ENCODE assay signal across 1 cellular context in the genomic region with DNA sequence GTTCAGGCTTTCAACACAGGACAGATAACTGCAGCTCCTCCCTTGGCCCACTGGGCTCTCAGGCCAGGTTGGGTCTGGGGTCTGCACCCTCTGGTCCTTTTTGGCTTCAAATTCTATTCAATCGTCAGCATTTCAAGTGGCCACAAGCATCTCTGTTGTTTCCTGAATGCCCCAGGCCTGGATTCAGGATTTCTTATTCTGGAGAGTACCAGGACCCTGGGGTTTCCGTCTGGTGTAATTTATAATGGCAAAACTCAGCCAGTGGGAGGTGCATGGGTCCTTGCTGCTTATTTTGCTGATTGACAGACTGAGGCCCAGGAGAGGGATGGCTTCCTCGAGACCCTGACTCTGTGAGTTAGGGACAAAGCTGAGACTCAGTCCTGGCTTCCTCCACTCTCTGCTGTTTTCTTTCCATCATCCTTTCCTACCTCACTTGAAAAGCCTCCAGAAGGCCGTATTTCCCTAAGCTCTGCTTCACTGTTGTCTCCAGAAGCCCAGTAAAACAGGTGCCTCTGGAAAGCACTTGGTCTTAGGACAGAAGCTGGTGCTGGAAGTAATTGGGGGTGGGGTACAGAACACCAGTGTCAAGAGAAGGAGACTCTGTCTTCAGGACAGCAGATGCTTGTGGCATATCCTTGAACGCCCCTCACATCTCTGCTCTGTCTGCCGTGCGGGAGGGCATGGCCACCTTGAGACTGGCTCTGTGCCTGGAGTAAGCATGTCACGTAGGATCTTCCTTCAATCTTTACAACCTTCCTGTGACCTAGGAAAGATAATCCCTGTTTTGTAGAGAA.
TF ChIP-seq lines count a peak whose summit lies in the region.

No MANE protein-coding gene starts in this region.

TF ChIP-seq in K562, 482 proteins besides CTCF, POLR2A, EP300 and RAD21 (continues in another document):
- TF ChIP-seq ZNF780A (CRISPR knock-in tag; IDR thresholded peaks at IDR 0.05) (no peak), MYNN (IDR thresholded peaks at IDR 0.05) (no peak), MYNN (CRISPR knock-in tag; IDR thresholded peaks at IDR 0.05) (no peak), CHD1 (IDR thresholded peaks at IDR 0.05; ENCODE audit: low read length) (peak; percentile 36), HNRNPLL (IDR thresholded peaks at IDR 0.05; ENCODE audit: low read depth, low read length, poor library complexity, severe bottlenecking) (peak; percentile 15), NFIX (CRISPR knock-in tag; IDR thresholded peaks at IDR 0.05; ENCODE audit: low read depth) (no peak), DNMT1 (IDR thresholded peaks at IDR 0.05) (no peak), BACH1 (tag; IDR thresholded peaks at IDR 0.05) (peak; percentile 30; the same call in 1 of the 2 replicates), ZC3H4 (CRISPR knock-in tag; IDR thresholded peaks at IDR 0.05; ENCODE audit: borderline replicate concordance) (no peak), FOXM1 (IDR thresholded peaks at IDR 0.05; ENCODE audit: low read depth) (no peak), FOXM1 (CRISPR knock-in tag; IDR thresholded peaks at IDR 0.05; ENCODE audit: low read depth) (no peak), STAG1 (CRISPR knock-in tag; IDR thresholded peaks at IDR 0.05; ENCODE audit: borderline replicate concordance) (no peak), TCFL5 (CRISPR knock-in tag; conservative IDR thresholded peaks at IDR 0.05) (no peak), ZNF583 (CRISPR knock-in tag; IDR thresholded peaks at IDR 0.05) (0 out of 2 replicates have a peak, but pooled peaks have one; percentile 19), ZFP36 (IDR thresholded peaks at IDR 0.05; ENCODE audit: low read depth, low read length, partially characterized antibody) (no peak), NFRKB (IDR thresholded peaks at IDR 0.05; ENCODE audit: low read depth) (peak; percentile 41; the same call in 1 of the 2 replicates), HDGF (IDR thresholded peaks at IDR 0.05) (0 out of 2 replicates have a peak, but pooled peaks have one; percentile 79), ELF1 (tag; IDR thresholded peaks at IDR 0.05) (no peak), SMAD2 (IDR thresholded peaks at IDR 0.05; ENCODE audit: low read depth, low read length) (no peak), C11orf30 (IDR thresholded peaks at IDR 0.05; ENCODE audit: low read depth) (no peak), ZNF764 (CRISPR knock-in tag; IDR thresholded peaks at IDR 0.05; ENCODE audit: low read depth) (no peak), ZNF316 (IDR thresholded peaks at IDR 0.05) (no peak), HNRNPK (IDR thresholded peaks at IDR 0.05; ENCODE audit: low read depth, low read length, poor library complexity, severe bottlenecking) (no peak), ZNF431 (CRISPR knock-in tag; IDR thresholded peaks at IDR 0.05) (0 out of 2 replicates have a peak, but pooled peaks have one; percentile 56)
- TF ChIP-seq, protein P1, sequence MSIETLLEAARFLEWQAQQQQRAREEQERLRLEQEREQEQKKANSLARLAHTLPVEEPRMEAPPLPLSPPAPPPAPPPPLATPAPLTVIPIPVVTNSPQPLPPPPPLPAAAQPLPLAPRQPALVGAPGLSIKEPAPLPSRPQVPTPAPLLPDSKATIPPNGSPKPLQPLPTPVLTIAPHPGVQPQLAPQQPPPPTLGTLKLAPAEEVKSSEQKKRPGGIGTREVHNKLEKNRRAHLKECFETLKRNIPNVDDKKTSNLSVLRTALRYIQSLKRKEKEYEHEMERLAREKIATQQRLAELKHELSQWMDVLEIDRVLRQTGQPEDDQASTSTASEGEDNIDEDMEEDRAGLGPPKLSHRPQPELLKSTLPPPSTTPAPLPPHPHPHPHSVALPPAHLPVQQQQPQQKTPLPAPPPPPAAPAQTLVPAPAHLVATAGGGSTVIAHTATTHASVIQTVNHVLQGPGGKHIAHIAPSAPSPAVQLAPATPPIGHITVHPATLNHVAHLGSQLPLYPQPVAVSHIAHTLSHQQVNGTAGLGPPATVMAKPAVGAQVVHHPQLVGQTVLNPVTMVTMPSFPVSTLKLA (conservative IDR thresholded peaks at IDR 0.05), result no peak
- TF ChIP-seq, protein P2, sequence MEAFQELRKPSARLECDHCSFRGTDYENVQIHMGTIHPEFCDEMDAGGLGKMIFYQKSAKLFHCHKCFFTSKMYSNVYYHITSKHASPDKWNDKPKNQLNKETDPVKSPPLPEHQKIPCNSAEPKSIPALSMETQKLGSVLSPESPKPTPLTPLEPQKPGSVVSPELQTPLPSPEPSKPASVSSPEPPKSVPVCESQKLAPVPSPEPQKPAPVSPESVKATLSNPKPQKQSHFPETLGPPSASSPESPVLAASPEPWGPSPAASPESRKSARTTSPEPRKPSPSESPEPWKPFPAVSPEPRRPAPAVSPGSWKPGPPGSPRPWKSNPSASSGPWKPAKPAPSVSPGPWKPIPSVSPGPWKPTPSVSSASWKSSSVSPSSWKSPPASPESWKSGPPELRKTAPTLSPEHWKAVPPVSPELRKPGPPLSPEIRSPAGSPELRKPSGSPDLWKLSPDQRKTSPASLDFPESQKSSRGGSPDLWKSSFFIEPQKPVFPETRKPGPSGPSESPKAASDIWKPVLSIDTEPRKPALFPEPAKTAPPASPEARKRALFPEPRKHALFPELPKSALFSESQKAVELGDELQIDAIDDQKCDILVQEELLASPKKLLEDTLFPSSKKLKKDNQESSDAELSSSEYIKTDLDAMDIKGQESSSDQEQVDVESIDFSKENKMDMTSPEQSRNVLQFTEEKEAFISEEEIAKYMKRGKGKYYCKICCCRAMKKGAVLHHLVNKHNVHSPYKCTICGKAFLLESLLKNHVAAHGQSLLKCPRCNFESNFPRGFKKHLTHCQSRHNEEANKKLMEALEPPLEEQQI (IDR thresholded peaks at IDR 0.05), result no peak
- TF ChIP-seq, protein P3, sequence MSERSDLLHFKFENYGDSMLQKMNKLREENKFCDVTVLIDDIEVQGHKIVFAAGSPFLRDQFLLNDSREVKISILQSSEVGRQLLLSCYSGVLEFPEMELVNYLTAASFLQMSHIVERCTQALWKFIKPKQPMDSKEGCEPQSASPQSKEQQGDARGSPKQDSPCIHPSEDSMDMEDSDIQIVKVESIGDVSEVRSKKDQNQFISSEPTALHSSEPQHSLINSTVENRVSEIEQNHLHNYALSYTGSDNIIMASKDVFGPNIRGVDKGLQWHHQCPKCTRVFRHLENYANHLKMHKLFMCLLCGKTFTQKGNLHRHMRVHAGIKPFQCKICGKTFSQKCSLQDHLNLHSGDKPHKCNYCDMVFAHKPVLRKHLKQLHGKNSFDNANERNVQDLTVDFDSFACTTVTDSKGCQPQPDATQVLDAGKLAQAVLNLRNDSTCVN (CRISPR knock-in tag; IDR thresholded peaks at IDR 0.05), result no peak
- TF ChIP-seq, protein P4, sequence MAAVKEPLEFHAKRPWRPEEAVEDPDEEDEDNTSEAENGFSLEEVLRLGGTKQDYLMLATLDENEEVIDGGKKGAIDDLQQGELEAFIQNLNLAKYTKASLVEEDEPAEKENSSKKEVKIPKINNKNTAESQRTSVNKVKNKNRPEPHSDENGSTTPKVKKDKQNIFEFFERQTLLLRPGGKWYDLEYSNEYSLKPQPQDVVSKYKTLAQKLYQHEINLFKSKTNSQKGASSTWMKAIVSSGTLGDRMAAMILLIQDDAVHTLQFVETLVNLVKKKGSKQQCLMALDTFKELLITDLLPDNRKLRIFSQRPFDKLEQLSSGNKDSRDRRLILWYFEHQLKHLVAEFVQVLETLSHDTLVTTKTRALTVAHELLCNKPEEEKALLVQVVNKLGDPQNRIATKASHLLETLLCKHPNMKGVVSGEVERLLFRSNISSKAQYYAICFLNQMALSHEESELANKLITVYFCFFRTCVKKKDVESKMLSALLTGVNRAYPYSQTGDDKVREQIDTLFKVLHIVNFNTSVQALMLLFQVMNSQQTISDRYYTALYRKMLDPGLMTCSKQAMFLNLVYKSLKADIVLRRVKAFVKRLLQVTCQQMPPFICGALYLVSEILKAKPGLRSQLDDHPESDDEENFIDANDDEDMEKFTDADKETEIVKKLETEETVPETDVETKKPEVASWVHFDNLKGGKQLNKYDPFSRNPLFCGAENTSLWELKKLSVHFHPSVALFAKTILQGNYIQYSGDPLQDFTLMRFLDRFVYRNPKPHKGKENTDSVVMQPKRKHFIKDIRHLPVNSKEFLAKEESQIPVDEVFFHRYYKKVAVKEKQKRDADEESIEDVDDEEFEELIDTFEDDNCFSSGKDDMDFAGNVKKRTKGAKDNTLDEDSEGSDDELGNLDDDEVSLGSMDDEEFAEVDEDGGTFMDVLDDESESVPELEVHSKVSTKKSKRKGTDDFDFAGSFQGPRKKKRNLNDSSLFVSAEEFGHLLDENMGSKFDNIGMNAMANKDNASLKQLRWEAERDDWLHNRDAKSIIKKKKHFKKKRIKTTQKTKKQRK (IDR thresholded peaks at IDR 0.05; ENCODE audit: borderline replicate concordance, low read depth, low read length), result no peak
- TF ChIP-seq, protein P5, sequence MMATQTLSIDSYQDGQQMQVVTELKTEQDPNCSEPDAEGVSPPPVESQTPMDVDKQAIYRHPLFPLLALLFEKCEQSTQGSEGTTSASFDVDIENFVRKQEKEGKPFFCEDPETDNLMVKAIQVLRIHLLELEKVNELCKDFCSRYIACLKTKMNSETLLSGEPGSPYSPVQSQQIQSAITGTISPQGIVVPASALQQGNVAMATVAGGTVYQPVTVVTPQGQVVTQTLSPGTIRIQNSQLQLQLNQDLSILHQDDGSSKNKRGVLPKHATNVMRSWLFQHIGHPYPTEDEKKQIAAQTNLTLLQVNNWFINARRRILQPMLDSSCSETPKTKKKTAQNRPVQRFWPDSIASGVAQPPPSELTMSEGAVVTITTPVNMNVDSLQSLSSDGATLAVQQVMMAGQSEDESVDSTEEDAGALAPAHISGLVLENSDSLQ (IDR thresholded peaks at IDR 0.05), result peak; percentile 75
- TF ChIP-seq, protein P6, sequence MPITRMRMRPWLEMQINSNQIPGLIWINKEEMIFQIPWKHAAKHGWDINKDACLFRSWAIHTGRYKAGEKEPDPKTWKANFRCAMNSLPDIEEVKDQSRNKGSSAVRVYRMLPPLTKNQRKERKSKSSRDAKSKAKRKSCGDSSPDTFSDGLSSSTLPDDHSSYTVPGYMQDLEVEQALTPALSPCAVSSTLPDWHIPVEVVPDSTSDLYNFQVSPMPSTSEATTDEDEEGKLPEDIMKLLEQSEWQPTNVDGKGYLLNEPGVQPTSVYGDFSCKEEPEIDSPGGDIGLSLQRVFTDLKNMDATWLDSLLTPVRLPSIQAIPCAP (CRISPR knock-in tag; IDR thresholded peaks at IDR 0.05; ENCODE audit: borderline replicate concordance), result no peak
- TF ChIP-seq, protein P7, sequence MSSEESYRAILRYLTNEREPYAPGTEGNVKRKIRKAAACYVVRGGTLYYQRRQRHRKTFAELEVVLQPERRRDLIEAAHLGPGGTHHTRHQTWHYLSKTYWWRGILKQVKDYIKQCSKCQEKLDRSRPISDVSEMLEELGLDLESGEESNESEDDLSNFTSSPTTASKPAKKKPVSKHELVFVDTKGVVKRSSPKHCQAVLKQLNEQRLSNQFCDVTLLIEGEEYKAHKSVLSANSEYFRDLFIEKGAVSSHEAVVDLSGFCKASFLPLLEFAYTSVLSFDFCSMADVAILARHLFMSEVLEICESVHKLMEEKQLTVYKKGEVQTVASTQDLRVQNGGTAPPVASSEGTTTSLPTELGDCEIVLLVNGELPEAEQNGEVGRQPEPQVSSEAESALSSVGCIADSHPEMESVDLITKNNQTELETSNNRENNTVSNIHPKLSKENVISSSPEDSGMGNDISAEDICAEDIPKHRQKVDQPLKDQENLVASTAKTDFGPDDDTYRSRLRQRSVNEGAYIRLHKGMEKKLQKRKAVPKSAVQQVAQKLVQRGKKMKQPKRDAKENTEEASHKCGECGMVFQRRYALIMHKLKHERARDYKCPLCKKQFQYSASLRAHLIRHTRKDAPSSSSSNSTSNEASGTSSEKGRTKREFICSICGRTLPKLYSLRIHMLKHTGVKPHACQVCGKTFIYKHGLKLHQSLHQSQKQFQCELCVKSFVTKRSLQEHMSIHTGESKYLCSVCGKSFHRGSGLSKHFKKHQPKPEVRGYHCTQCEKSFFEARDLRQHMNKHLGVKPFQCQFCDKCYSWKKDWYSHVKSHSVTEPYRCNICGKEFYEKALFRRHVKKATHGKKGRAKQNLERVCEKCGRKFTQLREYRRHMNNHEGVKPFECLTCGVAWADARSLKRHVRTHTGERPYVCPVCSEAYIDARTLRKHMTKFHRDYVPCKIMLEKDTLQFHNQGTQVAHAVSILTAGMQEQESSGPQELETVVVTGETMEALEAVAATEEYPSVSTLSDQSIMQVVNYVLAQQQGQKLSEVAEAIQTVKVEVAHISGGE (CRISPR knock-in tag; IDR thresholded peaks at IDR 0.05), result peak in 1 of 3 experiments; percentile 17; a peak in 1 of 6 replicates
- TF ChIP-seq, protein P8, sequence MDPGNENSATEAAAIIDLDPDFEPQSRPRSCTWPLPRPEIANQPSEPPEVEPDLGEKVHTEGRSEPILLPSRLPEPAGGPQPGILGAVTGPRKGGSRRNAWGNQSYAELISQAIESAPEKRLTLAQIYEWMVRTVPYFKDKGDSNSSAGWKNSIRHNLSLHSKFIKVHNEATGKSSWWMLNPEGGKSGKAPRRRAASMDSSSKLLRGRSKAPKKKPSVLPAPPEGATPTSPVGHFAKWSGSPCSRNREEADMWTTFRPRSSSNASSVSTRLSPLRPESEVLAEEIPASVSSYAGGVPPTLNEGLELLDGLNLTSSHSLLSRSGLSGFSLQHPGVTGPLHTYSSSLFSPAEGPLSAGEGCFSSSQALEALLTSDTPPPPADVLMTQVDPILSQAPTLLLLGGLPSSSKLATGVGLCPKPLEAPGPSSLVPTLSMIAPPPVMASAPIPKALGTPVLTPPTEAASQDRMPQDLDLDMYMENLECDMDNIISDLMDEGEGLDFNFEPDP (CRISPR knock-in tag; IDR thresholded peaks at IDR 0.05), result 0 out of 2 replicates have a peak, but pooled peaks have one; percentile 11
